Comparison of ENCODE assay signal across 1 cellular context in the genomic region with DNA sequence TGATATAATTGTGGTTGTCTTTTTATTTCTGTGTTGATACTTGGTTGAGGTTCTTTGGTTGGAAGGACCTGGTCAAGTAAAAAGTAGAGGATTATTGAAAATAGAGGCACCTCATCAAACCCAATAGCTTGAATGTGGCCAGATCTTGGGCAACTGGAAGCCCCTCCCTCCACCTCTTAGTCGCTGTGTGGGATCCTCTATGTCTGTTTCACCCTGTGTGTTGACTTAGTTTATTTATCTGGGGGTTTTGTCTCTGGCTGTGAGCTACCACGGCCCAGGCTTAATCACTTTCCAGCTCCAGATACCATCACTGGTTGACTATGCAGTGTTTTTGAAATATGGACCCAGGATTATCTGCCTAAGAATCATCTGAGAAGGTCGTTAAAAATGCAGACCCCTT.
A peak's percentile ranks its signal among the peaks of the same experiment; 100 is the strongest.
TF ChIP-seq lines count a peak whose summit lies in the region.

No MANE protein-coding gene starts in this region.

TF ChIP-seq in K562, 482 proteins besides CTCF, POLR2A, EP300 and RAD21:
- TF ChIP-seq POLR2AphosphoS2 (IDR thresholded peaks at IDR 0.05; ENCODE audit: low read length) (no peak), NCOR1 (IDR thresholded peaks at IDR 0.05) (0 out of 2 replicates have a peak, but pooled peaks have one; percentile 5)
TF ChIP-seq in K562: peak in this region for 1.
